In genomic region chr20:35267092-35267491, GRCh38 we compare ENCODE assay signal across 24 cellular contexts. TPM values are rescaled to one million over a fixed set of nuclear protein-coding genes. Genes with fewer than 3 reads are reported as not detected.
"Had no signal": no experiment of that assay in that cellular context is flagged by ENCODE, and none has a peak within 500 bp of the region (broad histone marks: within the 10 kb centered on the region; RNA-seq: fewer than 3 reads in every experiment).

No MANE protein-coding gene starts in this region.

- H3K27ac Mint-ChIP-seq: memory B cell had no signal

- H3K27me3 Mint-ChIP-seq: memory B cell; natural killer cell treated with Interleukin-12 subunit alpha and Interleukin-12 subunit beta and Interleukin-15 and Interleukin-18, amount 100 ng/mL, for 72 hours had no signal

- H3K9me3 Mint-ChIP-seq: immature natural killer cell; memory B cell; natural killer cell treated with Interleukin-12 subunit alpha and Interleukin-12 subunit beta and Interleukin-15 and Interleukin-18, amount 100 ng/mL, for 72 hours had no signal

- H3K9me3 ChIP-seq: colonic mucosa, esophagus squamous epithelium, gastroesophageal sphincter, left lung, lower lobe of right lung, stomach, thoracic aorta, transverse colon had no signal

- H3K36me3 ChIP-seq: colonic mucosa, transverse colon had no signal

- H3K36me3 Mint-ChIP-seq: natural killer cell treated with Interleukin-12 subunit alpha and Interleukin-12 subunit beta and Interleukin-15 and Interleukin-18, amount 100 ng/mL, for 72 hours had no signal

- H3K27me3 ChIP-seq: colonic mucosa, esophagus squamous epithelium, gastroesophageal sphincter, left lung, stomach, transverse colon had no signal

- H3K4me3 ChIP-seq: colonic mucosa, esophagus squamous epithelium, gastroesophageal sphincter, left lung, lower lobe of right lung, stomach, thoracic aorta, transverse colon had no signal

- H3K27ac ChIP-seq: colonic mucosa, esophagus squamous epithelium, gastroesophageal sphincter, left lung, lower lobe of right lung, stomach, thoracic aorta, transverse colon had no signal

- ATAC-seq: gastroesophageal sphincter; left lung; lower lobe of right lung; natural killer cell treated with Interleukin-12 subunit alpha and Interleukin-12 subunit beta and Interleukin-15 and Interleukin-18, amount 100 ng/mL, for 72 hours; sciatic nerve had no signal

- H3K4me3 Mint-ChIP-seq: immature natural killer cell; memory B cell; natural killer cell treated with Interleukin-12 subunit alpha and Interleukin-12 subunit beta and Interleukin-15 and Interleukin-18, amount 100 ng/mL, for 72 hours had no signal

- DNase-seq: colonic mucosa; dermis blood vessel endothelial cell; esophagus squamous epithelium; foreskin fibroblast; immature natural killer cell; left lung; lower lobe of right lung; midbrain; stimulated activated CD4-positive, alpha-beta T cell treated with anti-CD3 and anti-CD28 coated beads, Interleukin-2, amount 100 ng/mL, for 24 hours; stimulated activated CD4-positive, alpha-beta T cell treated with anti-CD3 and anti-CD28 coated beads, Interleukin-4, amount 100 ng/mL, for 4 hours; stimulated activated naive CD4-positive, alpha-beta T cell; stomach; substantia nigra; transverse colon had no signal

RNA-seq across cellular contexts. Expression of gene FAM83C, which starts 25.1 kb away (rescaled TPM):
- total RNA-seq: dermis blood vessel endothelial cell, epithelial cell of proximal tubule, left lung, lower lobe of right lung, osteoblast, pulmonary artery endothelial cell, sciatic nerve, skeletal muscle tissue, stomach, thoracic aorta had no signal
- polyA plus RNA-seq: immature natural killer cell had no signal

RNA-seq across cellular contexts. Expression of gene MMP24, which starts 40.6 kb away (rescaled TPM):
- total RNA-seq: natural killer cell treated with Interleukin-12 subunit alpha and Interleukin-12 subunit beta and Interleukin-15 and Interleukin-18, amount 100 ng/mL, for 72 hours had no signal
- polyA plus RNA-seq: keratinocyte had no signal
